22 cellular contexts compared by ENCODE assay signal in the genomic region with DNA sequence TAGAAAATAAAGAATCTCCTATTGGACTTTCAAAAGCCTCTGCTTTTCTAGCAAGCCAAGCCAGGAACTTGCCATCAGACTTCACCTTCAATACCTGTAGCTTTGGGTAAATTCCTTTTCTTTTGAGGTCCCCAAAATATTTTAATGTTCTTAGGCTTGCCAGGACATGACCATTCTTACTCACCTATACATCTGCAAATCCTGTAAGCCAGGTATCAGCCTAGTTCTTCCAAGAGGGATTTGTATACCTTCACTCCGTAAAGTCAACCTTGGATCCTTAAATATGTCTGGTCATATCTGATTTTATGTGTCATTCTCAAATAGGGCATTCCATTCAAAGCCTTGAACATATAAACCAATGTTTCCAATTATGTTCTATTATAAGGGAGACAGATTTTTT.
"Had no signal": no experiment of that assay in that cellular context is flagged by ENCODE, and none has a peak within 500 bp of the region (broad histone marks: within the 10 kb centered on the region; RNA-seq: fewer than 3 reads in every experiment).

No MANE protein-coding gene starts in this region.

- H3K4me3 ChIP-seq: MG63 had no signal

- H3K9me2 ChIP-seq: SK-N-SH had no signal

- H3K9me3 ChIP-seq: MG63, SK-N-SH had no signal

- H3K36me3 ChIP-seq: MG63 had no signal

- DNase-seq: IMR-90, Karpas-422, KG1, MG63, NCI-H1092, NCI-H1105 treated with DMSO at 0.1 percent for 48 hours, NCI-H1417 treated with DMSO at 0.1 percent for 48 hours, NCI-H146, NCI-H1694 treated with DMSO at 0.1 percent for 48 hours, NCI-H2029, NCI-H2081 treated with DMSO at 0.1 percent for 48 hours, NCI-H2171, NCI-H446, NCI-H510A, NCI-H524 treated with DMSO at 0.1 percent for 48 hours, NCI-H69, NCI-H774, RPMI8226, SHP77, SK-N-SH had no signal

- H3K27me3 ChIP-seq: MG63 had no signal

- H3K4me2 ChIP-seq: SK-N-SH had no signal

- H3K9ac ChIP-seq: SK-N-SH had no signal

- FAIRE-seq: HepG2, RCC 7860 had no signal

- ATAC-seq: HepG2 had no signal
